In the genomic region with DNA sequence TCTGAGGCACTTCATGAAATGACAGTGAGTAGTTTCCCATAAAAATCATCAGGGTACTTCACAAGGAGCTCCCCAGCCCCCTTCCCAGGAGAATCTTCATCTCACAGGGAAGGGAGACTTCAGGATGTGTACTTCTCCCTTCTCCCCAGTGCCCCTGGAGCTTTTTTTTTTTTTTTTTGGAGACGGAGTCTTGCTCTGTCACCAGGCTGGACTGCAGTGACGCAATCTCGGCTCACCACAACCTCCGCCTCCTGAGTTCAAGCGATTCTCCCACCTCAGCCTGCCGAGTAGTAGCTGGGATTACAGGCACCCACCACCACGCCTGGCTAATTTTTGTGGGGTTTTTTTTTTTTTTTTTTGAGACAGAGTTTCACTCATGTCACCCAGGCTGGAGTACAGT, we compare ENCODE assay signal across 1 cellular context.
TF ChIP-seq lines count a peak whose summit lies in the region.

No MANE protein-coding gene starts in this region.

TF ChIP-seq in SK-N-SH treated with all-trans-retinoic acid at 6 μM for 48 hours, 23 proteins besides CTCF, POLR2A, EP300 and RAD21 (continued from another document):
- TF ChIP-seq ESRRG (CRISPR knock-in tag; IDR thresholded peaks at IDR 0.05) (no peak), ZC3H10 (CRISPR knock-in tag; IDR thresholded peaks at IDR 0.05) (no peak), ZNF70 (CRISPR knock-in tag; IDR thresholded peaks at IDR 0.05) (no peak), ZFP30 (CRISPR knock-in tag; IDR thresholded peaks at IDR 0.05) (no peak)
- TF ChIP-seq, protein P1, sequence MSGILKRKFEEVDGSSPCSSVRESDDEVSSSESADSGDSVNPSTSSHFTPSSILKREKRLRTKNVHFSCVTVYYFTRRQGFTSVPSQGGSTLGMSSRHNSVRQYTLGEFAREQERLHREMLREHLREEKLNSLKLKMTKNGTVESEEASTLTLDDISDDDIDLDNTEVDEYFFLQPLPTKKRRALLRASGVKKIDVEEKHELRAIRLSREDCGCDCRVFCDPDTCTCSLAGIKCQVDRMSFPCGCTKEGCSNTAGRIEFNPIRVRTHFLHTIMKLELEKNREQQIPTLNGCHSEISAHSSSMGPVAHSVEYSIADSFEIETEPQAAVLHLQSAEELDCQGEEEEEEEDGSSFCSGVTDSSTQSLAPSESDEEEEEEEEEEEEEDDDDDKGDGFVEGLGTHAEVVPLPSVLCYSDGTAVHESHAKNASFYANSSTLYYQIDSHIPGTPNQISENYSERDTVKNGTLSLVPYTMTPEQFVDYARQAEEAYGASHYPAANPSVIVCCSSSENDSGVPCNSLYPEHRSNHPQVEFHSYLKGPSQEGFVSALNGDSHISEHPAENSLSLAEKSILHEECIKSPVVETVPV (CRISPR knock-in tag; IDR thresholded peaks at IDR 0.05): no peak
- TF ChIP-seq, protein P2, sequence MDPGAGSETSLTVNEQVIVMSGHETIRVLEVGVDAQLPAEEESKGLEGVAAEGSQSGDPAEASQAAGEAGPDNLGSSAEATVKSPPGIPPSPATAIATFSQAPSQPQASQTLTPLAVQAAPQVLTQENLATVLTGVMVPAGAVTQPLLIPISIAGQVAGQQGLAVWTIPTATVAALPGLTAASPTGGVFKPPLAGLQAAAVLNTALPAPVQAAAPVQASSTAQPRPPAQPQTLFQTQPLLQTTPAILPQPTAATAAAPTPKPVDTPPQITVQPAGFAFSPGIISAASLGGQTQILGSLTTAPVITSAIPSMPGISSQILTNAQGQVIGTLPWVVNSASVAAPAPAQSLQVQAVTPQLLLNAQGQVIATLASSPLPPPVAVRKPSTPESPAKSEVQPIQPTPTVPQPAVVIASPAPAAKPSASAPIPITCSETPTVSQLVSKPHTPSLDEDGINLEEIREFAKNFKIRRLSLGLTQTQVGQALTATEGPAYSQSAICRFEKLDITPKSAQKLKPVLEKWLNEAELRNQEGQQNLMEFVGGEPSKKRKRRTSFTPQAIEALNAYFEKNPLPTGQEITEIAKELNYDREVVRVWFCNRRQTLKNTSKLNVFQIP (CRISPR knock-in tag; IDR thresholded peaks at IDR 0.05; ENCODE audit: borderline replicate concordance, low read depth): no peak
- TF ChIP-seq, protein P3, sequence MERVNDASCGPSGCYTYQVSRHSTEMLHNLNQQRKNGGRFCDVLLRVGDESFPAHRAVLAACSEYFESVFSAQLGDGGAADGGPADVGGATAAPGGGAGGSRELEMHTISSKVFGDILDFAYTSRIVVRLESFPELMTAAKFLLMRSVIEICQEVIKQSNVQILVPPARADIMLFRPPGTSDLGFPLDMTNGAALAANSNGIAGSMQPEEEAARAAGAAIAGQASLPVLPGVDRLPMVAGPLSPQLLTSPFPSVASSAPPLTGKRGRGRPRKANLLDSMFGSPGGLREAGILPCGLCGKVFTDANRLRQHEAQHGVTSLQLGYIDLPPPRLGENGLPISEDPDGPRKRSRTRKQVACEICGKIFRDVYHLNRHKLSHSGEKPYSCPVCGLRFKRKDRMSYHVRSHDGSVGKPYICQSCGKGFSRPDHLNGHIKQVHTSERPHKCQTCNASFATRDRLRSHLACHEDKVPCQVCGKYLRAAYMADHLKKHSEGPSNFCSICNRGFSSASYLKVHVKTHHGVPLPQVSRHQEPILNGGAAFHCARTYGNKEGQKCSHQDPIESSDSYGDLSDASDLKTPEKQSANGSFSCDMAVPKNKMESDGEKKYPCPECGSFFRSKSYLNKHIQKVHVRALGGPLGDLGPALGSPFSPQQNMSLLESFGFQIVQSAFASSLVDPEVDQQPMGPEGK (CRISPR knock-in tag; IDR thresholded peaks at IDR 0.05; ENCODE audit: borderline replicate concordance): no peak
